10 cellular contexts compared by ENCODE assay signal in genomic region chr12:56114084-56114483, GRCh38. TPM values are rescaled to one million over a fixed set of nuclear protein-coding genes. Genes with fewer than 3 reads are reported as not detected.
DNase-seq lines count a peak whose midpoint lies in the region; TF ChIP-seq lines count a peak whose summit lies in the region.
"Had no signal": no experiment of that assay in that cellular context is flagged by ENCODE, and none has a peak within 500 bp of the region (broad histone marks: within the 10 kb centered on the region; RNA-seq: fewer than 3 reads in every experiment).

No MANE protein-coding gene starts in this region.

- H4K91ac ChIP-seq in neuronal stem cell (ENCODE audit: low read depth, low read length, poor library complexity): no peak overlapping the region

- TF ChIP-seq CTCF in ovary (IDR thresholded peaks at IDR 0.05): no peak

- no peak for DNase-seq in CD4-positive, alpha-beta memory T cell
- DNase-seq in Karpas-422: peak; percentile 46
- DNase-seq in ovary: no peak
- no peak for DNase-seq in neuronal stem cell (ENCODE audit: low spot score)
- DNase-seq in NCI-H1417 (lab: John Stamatoyannopoulos, UW): no peak
- DNase-seq: kidney glomerular epithelial cell, NCI-H1417 treated with DMSO at 0.1 percent for 48 hours, NCI-H510A, sigmoid colon had no signal

- no peak overlapping the region for H3K9ac ChIP-seq in Karpas-422 (ENCODE audit: low read length)
- no peak overlapping the region for H3K9ac ChIP-seq in neuronal stem cell (ENCODE audit: low read depth, low read length, poor library complexity)

- H2AFZ ChIP-seq in Karpas-422 (ENCODE audit: low read length) (no peak overlapping the region), neuronal stem cell (ENCODE audit: low read length) (no peak overlapping the region)

- peaks cover 14 to 32% (median 23%) of the 10 kb centered on the region in 4 donors for H3K4me1 Mint-ChIP-seq in CD4-positive, alpha-beta memory T cell
- peaks cover 16% of the 10 kb centered on the region for H3K4me1 Mint-ChIP-seq in dendritic cell treated with granulocyte-macrophage colony-stimulating factor and Interleukin-4, amounts not matched to agents 40 ng/mL and 50 ng/mL, for 4 days (ENCODE audit: low read depth)

- H2BK5ac ChIP-seq in neuronal stem cell (ENCODE audit: low read length): no peak overlapping the region

- peaks cover 14% of the 10 kb centered on the region for H3K79me2 ChIP-seq in Karpas-422 (ENCODE audit: low read length)

- no peaks in the 10 kb centered on the region for H3K9me3 ChIP-seq in CD4-positive, alpha-beta memory T cell (ENCODE audit: control insufficient read depth in 1 of 2, low read length in 2 of 2)
- no peaks in the 10 kb centered on the region for H3K9me3 ChIP-seq in Karpas-422 (ENCODE audit: low read length)
- H3K9me3 ChIP-seq in ovary: no peaks in the 10 kb centered on the region
- peaks cover 0 to 7% of the 10 kb centered on the region in 2 donors for H3K9me3 ChIP-seq in neuronal stem cell (replicated peaks in 1 of 2; ENCODE audit: control insufficient read depth in 2 of 2, insufficient read depth in 1 of 2, low read depth in 1 of 2, low read length in 2 of 2)
- H3K9me3 ChIP-seq: sigmoid colon had no signal

- no peaks in the 10 kb centered on the region for H3K27me3 ChIP-seq in CD4-positive, alpha-beta memory T cell (ENCODE audit: insufficient read depth, low read length)
- no peaks in the 10 kb centered on the region for H3K27me3 ChIP-seq in Karpas-422 (ENCODE audit: low read length)
- no peaks in the 10 kb centered on the region for H3K27me3 ChIP-seq in ovary
- no peaks in the 10 kb centered on the region for H3K27me3 ChIP-seq in neuronal stem cell (ENCODE audit: control insufficient read depth in 3 of 3, insufficient read depth in 3 of 3, low read depth in 1 of 3, low read length in 3 of 3)
- H3K27me3 ChIP-seq: sigmoid colon had no signal

- POLR2A ChIA-PET in CD4-positive, alpha-beta memory T cell (lab: Charles Lee; ENCODE audit: partially characterized antibody): interaction anchor here (1.2 to 6.6 kb wide), 3 partner anchors 9 to 10 kb away, joined by 3 to 324 read pairs (median 6); partner anchors contain the start of gene PA2G4

- peak overlapping the region in 4 of 8 donors; percentile 21 to 78 (median 37) for H3K4me3 Mint-ChIP-seq in CD4-positive, alpha-beta memory T cell
- H3K4me3 Mint-ChIP-seq in dendritic cell treated with granulocyte-macrophage colony-stimulating factor and Interleukin-4, amounts not matched to agents 40 ng/mL and 50 ng/mL, for 4 days: no peak overlapping the region

- TF ChIP-seq EP300 in ovary (IDR thresholded peaks at IDR 0.05): no peak

- no peak for TF ChIP-seq POLR2A in ovary (IDR thresholded peaks at IDR 0.05)

- no peak overlapping the region for H2BK12ac ChIP-seq in neuronal stem cell (ENCODE audit: low read length)

- CTCF ChIA-PET in CD4-positive, alpha-beta memory T cell (lab: Charles Lee; ENCODE audit: partially characterized antibody): no interaction called here

- H2AK5ac ChIP-seq in neuronal stem cell (ENCODE audit: low read depth, low read length): no peak overlapping the region

- no peak overlapping the region for H3K23ac ChIP-seq in neuronal stem cell (ENCODE audit: low read depth, low read length, poor library complexity)

- H3K9me2 ChIP-seq in Karpas-422 (replicated peaks; ENCODE audit: insufficient read depth, low read length): no peaks in the 10 kb centered on the region

- peaks cover 24% of the 10 kb centered on the region for H3K4me1 ChIP-seq in CD4-positive, alpha-beta memory T cell (ENCODE audit: insufficient read depth, low read length)
- H3K4me1 ChIP-seq in Karpas-422 (ENCODE audit: low read length) (peaks cover 13% of the 10 kb centered on the region), ovary (ENCODE audit: insufficient read depth) (peaks cover 2% of the 10 kb centered on the region), neuronal stem cell (ENCODE audit: control insufficient read depth in 2 of 2, insufficient read depth in 1 of 2, low read depth in 1 of 2, low read length in 2 of 2) (peaks cover 5 to 8% of the 10 kb centered on the region in 2 donors)

- H3K4me2 ChIP-seq in Karpas-422 (ENCODE audit: low read depth, low read length, poor library complexity, severe bottlenecking) (no peak overlapping the region), neuronal stem cell (ENCODE audit: insufficient read depth, low read length, poor library complexity, severe bottlenecking) (no peak overlapping the region)

- no peaks in the 10 kb centered on the region for H3K9me3 Mint-ChIP-seq in CD4-positive, alpha-beta memory T cell
- no peaks in the 10 kb centered on the region for H3K9me3 Mint-ChIP-seq in dendritic cell treated with granulocyte-macrophage colony-stimulating factor and Interleukin-4, amounts not matched to agents 40 ng/mL and 50 ng/mL, for 4 days

- no peaks in the 10 kb centered on the region for H3K27me3 Mint-ChIP-seq in CD4-positive, alpha-beta memory T cell
- H3K27me3 Mint-ChIP-seq in dendritic cell treated with granulocyte-macrophage colony-stimulating factor and Interleukin-4, amounts not matched to agents 40 ng/mL and 50 ng/mL, for 4 days: no peaks in the 10 kb centered on the region

- peaks cover 52 to 63% of the 10 kb centered on the region in 2 donors for H3K36me3 Mint-ChIP-seq in CD4-positive, alpha-beta memory T cell
- H3K36me3 Mint-ChIP-seq in dendritic cell treated with granulocyte-macrophage colony-stimulating factor and Interleukin-4, amounts not matched to agents 40 ng/mL and 50 ng/mL, for 4 days (ENCODE audit: low read depth): peaks cover 85% of the 10 kb centered on the region

- no peak overlapping the region for H2BK15ac ChIP-seq in neuronal stem cell (ENCODE audit: low read length)

- no peak overlapping the region for H3K4ac ChIP-seq in neuronal stem cell (ENCODE audit: low read length)

- H2BK120ac ChIP-seq in neuronal stem cell (ENCODE audit: low read depth, low read length): no peak overlapping the region

- peaks cover 2% of the 10 kb centered on the region for H3K79me1 ChIP-seq in neuronal stem cell (ENCODE audit: low read depth, low read length)

- 92 to 96% (median 93%) methylated on average over 1 of the region's 1 CpG for WGBS in ovary, 3 donors
- no CpG with 5 or more reads among the region's 1 CpG for WGBS in neuronal stem cell (ENCODE audit: extremely low coverage in 2 of 2, insufficient read length in 2 of 2, insufficient replicate concordance in 1 of 2), 2 donors

- H3K27ac Mint-ChIP-seq in CD4-positive, alpha-beta memory T cell: peak overlapping the region in 5 of 7 donors; percentile 5 to 81 (median 78)
- peak overlapping the region; percentile 29 for H3K27ac Mint-ChIP-seq in dendritic cell treated with granulocyte-macrophage colony-stimulating factor and Interleukin-4, amounts not matched to agents 40 ng/mL and 50 ng/mL, for 4 days

- H3K36me3 ChIP-seq in CD4-positive, alpha-beta memory T cell (ENCODE audit: insufficient read depth, low read length): peaks cover 37% of the 10 kb centered on the region
- H3K36me3 ChIP-seq in Karpas-422 (ENCODE audit: insufficient read depth, low read length) (peaks cover 33% of the 10 kb centered on the region), ovary (no peaks in the 10 kb centered on the region), neuronal stem cell (replicated peaks in 1 of 2; ENCODE audit: control insufficient read depth in 2 of 2, insufficient read depth in 2 of 2, low read length in 2 of 2) (peaks cover 30 to 62% of the 10 kb centered on the region in 2 donors)

- no peak overlapping the region for H4K8ac ChIP-seq in neuronal stem cell (ENCODE audit: low read depth, low read length)

- H4K20me1 ChIP-seq in Karpas-422 (ENCODE audit: insufficient read depth, low read depth, low read length): no peaks in the 10 kb centered on the region

- H3K4me3 ChIP-seq in CD4-positive, alpha-beta memory T cell (ENCODE audit: low read length in 2 of 2): no peak overlapping the region
- H3K4me3 ChIP-seq in Karpas-422 (ENCODE audit: low read length) (no peak overlapping the region), ovary (no peak overlapping the region), neuronal stem cell (ENCODE audit: low read length in 2 of 2) (no peak overlapping the region)
- H3K4me3 ChIP-seq: sigmoid colon had no signal

- intact Hi-C loops in CD4-positive, alpha-beta memory T cell (cut with micrococcal nuclease): no loop called here
- intact Hi-C loops in dendritic cell treated with granulocyte-macrophage colony-stimulating factor and Interleukin-4, amounts not matched to agents 40 ng/mL and 50 ng/mL, for 4 days (cut with micrococcal nuclease): no loop called here
- intact Hi-C loops in ovary (cut with DNase I): no loop called here

- H3K27ac ChIP-seq in CD4-positive, alpha-beta memory T cell (ENCODE audit: low read depth, low read length): no peak overlapping the region
- H3K27ac ChIP-seq in Karpas-422 (ENCODE audit: low read length) (no peak overlapping the region), ovary (no peak overlapping the region), neuronal stem cell (replicated peaks; ENCODE audit: low read length) (no peak overlapping the region)

- H3K14ac ChIP-seq in neuronal stem cell (ENCODE audit: low read length): no peak overlapping the region

- H3K18ac ChIP-seq in neuronal stem cell (ENCODE audit: low read length): no peak overlapping the region

RNA-seq across cellular contexts. Expression of gene RPL41, which starts 2.3 kb away (rescaled TPM):
- total RNA-seq in CD4-positive, alpha-beta memory T cell: 1,000 to 10,000 TPM; 5,438 to 5,728 TPM
- polyA plus RNA-seq in CD4-positive, alpha-beta memory T cell: 1,000 to 10,000 TPM; 6,058 to 8,691 TPM
- 7,506 and 9,874 TPM in 2 replicates for total RNA-seq in Karpas-422 (2014; rRNA removed; shearing (Covaris generic); ENCODE audit: low replicate concordance)
- 1,000 to 10,000 TPM; 6,021 to 8,245 (median 6,510) TPM for total RNA-seq in ovary
- over 10,000 TPM; 11,306 to 11,451 TPM for polyA plus RNA-seq in ovary
- polyA plus RNA-seq in neuronal stem cell (2013, experiment 1 of 2): 16,336 TPM
- polyA plus RNA-seq in neuronal stem cell (2013, experiment 2 of 2): 16,107 TPM

RNA-seq across cellular contexts. Expression of gene ZC3H10, which starts 4.0 kb away (rescaled TPM):
- 10 to 100 TPM; 16.3 to 19.6 TPM for total RNA-seq in CD4-positive, alpha-beta memory T cell
- 1 to 10 TPM in 1 of 2 donors, under 1 TPM in 1; 0.27 to 3.9 TPM for polyA plus RNA-seq in CD4-positive, alpha-beta memory T cell
- total RNA-seq in Karpas-422 (2014; rRNA removed; shearing (Covaris generic); ENCODE audit: low replicate concordance): 11.9 and 13.4 TPM in 2 replicates
- 10 to 100 TPM in 4 of 7 donors, 1 to 10 TPM in 3; 1.8 to 14.7 (median 10.7) TPM for total RNA-seq in ovary
- 1 to 10 TPM; 4.4 to 5.2 TPM for polyA plus RNA-seq in ovary
- polyA plus RNA-seq in neuronal stem cell (2013, experiment 1 of 2): 3.9 TPM
- polyA plus RNA-seq in neuronal stem cell (2013, experiment 2 of 2): 3.9 TPM

RNA-seq across cellular contexts. Expression of gene PA2G4, which starts 9.7 kb away (rescaled TPM):
- total RNA-seq in CD4-positive, alpha-beta memory T cell: 100 to 1,000 TPM; 106 to 108 TPM
- polyA plus RNA-seq in CD4-positive, alpha-beta memory T cell: 100 to 1,000 TPM; 204 to 223 TPM
- 111 and 267 TPM in 2 replicates for total RNA-seq in Karpas-422 (2014; rRNA removed; shearing (Covaris generic); ENCODE audit: low replicate concordance)
- 10 to 100 TPM; 65.6 to 86.2 (median 77.0) TPM for total RNA-seq in ovary
- polyA plus RNA-seq in ovary: 100 to 1,000 TPM in 1 of 2 donors, 10 to 100 TPM in 1; 86.5 to 219 TPM
- polyA plus RNA-seq in neuronal stem cell (2013, experiment 1 of 2): 191 TPM
- polyA plus RNA-seq in neuronal stem cell (2013, experiment 2 of 2): 193 TPM

RNA-seq across cellular contexts. Expression of gene ESYT1, which starts 14.0 kb away (rescaled TPM):
- total RNA-seq in CD4-positive, alpha-beta memory T cell: 100 to 1,000 TPM; 249 to 258 TPM
- 100 to 1,000 TPM; 395 to 690 TPM for polyA plus RNA-seq in CD4-positive, alpha-beta memory T cell
- total RNA-seq in Karpas-422 (2014; rRNA removed; shearing (Covaris generic); ENCODE audit: low replicate concordance): 75.3 and 75.7 TPM in 2 replicates
- total RNA-seq in ovary: 100 to 1,000 TPM in 3 of 7 donors, 10 to 100 TPM in 4; 80.3 to 139 (median 97.3) TPM
- 100 to 1,000 TPM in 1 of 2 donors, 10 to 100 TPM in 1; 62.3 to 102 TPM for polyA plus RNA-seq in ovary
- 33.2 TPM for polyA plus RNA-seq in neuronal stem cell (2013, experiment 1 of 2)
- polyA plus RNA-seq in neuronal stem cell (2013, experiment 2 of 2): 33.3 TPM

RNA-seq across cellular contexts. Expression of gene ERBB3, which starts 34.1 kb away (rescaled TPM):
- 1 to 10 TPM; 5.9 to 6.9 TPM for total RNA-seq in CD4-positive, alpha-beta memory T cell
- polyA plus RNA-seq in CD4-positive, alpha-beta memory T cell: under 1 TPM; 0.61 to 0.70 TPM
- total RNA-seq in Karpas-422 (2014; rRNA removed; shearing (Covaris generic); ENCODE audit: low replicate concordance): not detected in 2 replicates
- total RNA-seq in ovary: 10 to 100 TPM in 1 of 7 donors, 1 to 10 TPM in 5, under 1 TPM in 1; 0.72 to 20.6 (median 3.3) TPM
- 1 to 10 TPM; 1.1 to 5.0 TPM for polyA plus RNA-seq in ovary
- 4.2 TPM for polyA plus RNA-seq in neuronal stem cell (2013, experiment 1 of 2)
- polyA plus RNA-seq in neuronal stem cell (2013, experiment 2 of 2): 3.8 TPM
